9 cellular contexts compared by ENCODE assay signal in genomic region chr15:66390670-66391069, GRCh38. TPM values are rescaled to one million over a fixed set of nuclear protein-coding genes. Genes with fewer than 3 reads are reported as not detected.
DNase-seq lines count a peak whose midpoint lies in the region; ATAC-seq and TF ChIP-seq lines count a peak whose summit lies in the region.
"Had no signal": no experiment of that assay in that cellular context is flagged by ENCODE, and none has a peak within 500 bp of the region (broad histone marks: within the 10 kb centered on the region; RNA-seq: fewer than 3 reads in every experiment).

No MANE protein-coding gene starts in this region.

- POLR2A ChIA-PET in HEK293 (lab: Yijun Ruan, JAX) = no interaction called here

- DNase-seq in SW480 (ENCODE audit: low spot score) (peak; percentile 54), foreskin keratinocyte (peak; percentile 44 to 74), COR-L47 (lab: John Stamatoyannopoulos, UW) (no peak), NCI-H1930 (lab: John Stamatoyannopoulos, UW) (no peak), NCI-H2029 (lab: John Stamatoyannopoulos, UW) (no peak)
- DNase-seq: kidney had no signal

- H3K27me3 ChIP-seq in BLaER1 treated with 17β-estradiol and CSF1 and Interleukin-3, amounts not matched to agents 10 nM and 100 nM = no peaks in the 10 kb centered on the region
- H3K27me3 ChIP-seq in foreskin keratinocyte = no peaks in the 10 kb centered on the region

- peak overlapping the region; percentile 85 to 99 (median 96) for H3K4me2 ChIP-seq in BLaER1 treated with 17β-estradiol and CSF1 and Interleukin-3, amounts not matched to agents 10 nM and 100 nM

- H4K20me1 ChIP-seq in BLaER1 treated with 17β-estradiol and CSF1 and Interleukin-3, amounts not matched to agents 10 nM and 100 nM = peaks cover 71 to 87% (median 82%) of the 10 kb centered on the region in 11 experiments; a peak in 21 of 22 replicates

- H3K36me3 ChIP-seq in BLaER1 treated with 17β-estradiol and CSF1 and Interleukin-3, amounts not matched to agents 10 nM and 100 nM = peaks cover 5 to 62% (median 22%) of the 10 kb centered on the region in 11 experiments; a peak in 19 of 22 replicates
- H3K36me3 ChIP-seq in HEK293 (ENCODE audit: control insufficient read depth in 2 of 2, insufficient read depth in 1 of 2, low read length in 2 of 2) = peaks cover 4 to 23% of the 10 kb centered on the region in 2 experiments; a peak in 2 of 3 replicates

- H3K27ac ChIP-seq in BLaER1 treated with 17β-estradiol and CSF1 and Interleukin-3, amounts not matched to agents 10 nM and 100 nM = peak overlapping the region in 7 of 11 experiments; percentile 32 to 71 (median 53); a peak in 14 of 22 replicates
- no peak overlapping the region for H3K27ac ChIP-seq in HEK293 (ENCODE audit: extremely low read depth, low read depth, low read length)
- peak overlapping the region; percentile 76 for H3K27ac ChIP-seq in foreskin keratinocyte

- H3K4me3 ChIP-seq in BLaER1 treated with 17β-estradiol and CSF1 and Interleukin-3, amounts not matched to agents 10 nM and 100 nM = peak overlapping the region in 8 of 10 experiments; percentile 4 to 96 (median 91); a peak in 10 of 20 replicates
- no peak overlapping the region for H3K4me3 ChIP-seq in HEK293 (ENCODE audit: low read depth, low read length)

- H3K9ac ChIP-seq in BLaER1 treated with 17β-estradiol and CSF1 and Interleukin-3, amounts not matched to agents 10 nM and 100 nM = peak overlapping the region in 2 of 11 experiments; percentile 34 to 86; a peak in 4 of 22 replicates

- CTCF ChIA-PET in HEK293 (lab: Yijun Ruan, JAX) = interaction anchor here (0.7 to 1.7 kb wide), 3 partner anchors 12 to 983 kb away, joined by 3 read pairs; no protein-coding TSS in a partner anchor

- H3K4me1 ChIP-seq in BLaER1 treated with 17β-estradiol and CSF1 and Interleukin-3, amounts not matched to agents 10 nM and 100 nM = peaks cover 51 to 83% (median 65%) of the 10 kb centered on the region in 10 experiments
- H3K4me1 ChIP-seq in HEK293 (ENCODE audit: control insufficient read depth, insufficient read depth, low read length) (peaks cover 5% of the 10 kb centered on the region; the same call in 1 of the 2 replicates), foreskin keratinocyte (peaks cover 15% of the 10 kb centered on the region)

- ATAC-seq in foreskin keratinocyte (peak; percentile 22), HG02840 (IDR thresholded peaks at IDR 0.05; ENCODE audit: low FRiP score, unreplicated experiment) (no peak)

- peaks cover 0 to 2% (median 0%) of the 10 kb centered on the region in 11 experiments; a peak in 1 of 22 replicates for H3K9me3 ChIP-seq in BLaER1 treated with 17β-estradiol and CSF1 and Interleukin-3, amounts not matched to agents 10 nM and 100 nM (replicated peaks in 1 of 11)
- H3K9me3 ChIP-seq in HEK293 (ENCODE audit: control insufficient read depth, insufficient read depth, low read depth, low read length) = no peaks in the 10 kb centered on the region

- TF ChIP-seq CTCF in HEK293 (tag by site-specific recombination; IDR thresholded peaks at IDR 0.05) = no peak
- no peak for TF ChIP-seq CTCF in foreskin keratinocyte (conservative IDR thresholded peaks at IDR 0.05)

TF ChIP-seq in HEK293, 187 proteins besides CTCF, POLR2A, EP300 and RAD21:
- TF ChIP-seq ZNF426 (tag by site-specific recombination; IDR thresholded peaks at IDR 0.05) (no peak), PRDM1 (tag by site-specific recombination; IDR thresholded peaks at IDR 0.05) (no peak), GLIS1 (tag by site-specific recombination; IDR thresholded peaks at IDR 0.05) (no peak), ZNF341 (tag by site-specific recombination; IDR thresholded peaks at IDR 0.05; ENCODE audit: low read depth) (no peak), ZNF664 (tag by site-specific recombination; IDR thresholded peaks at IDR 0.05) (no peak), ZNF433 (tag by site-specific recombination; IDR thresholded peaks at IDR 0.05; ENCODE audit: low read depth) (no peak), ZBTB44 (tag by site-specific recombination; IDR thresholded peaks at IDR 0.05) (no peak), ZXDB (tag by site-specific recombination; IDR thresholded peaks at IDR 0.05) (no peak), HOXD13 (CRISPR knock-in tag; IDR thresholded peaks at IDR 0.05; ENCODE audit: borderline replicate concordance) (no peak)
- TF ChIP-seq, protein P1, sequence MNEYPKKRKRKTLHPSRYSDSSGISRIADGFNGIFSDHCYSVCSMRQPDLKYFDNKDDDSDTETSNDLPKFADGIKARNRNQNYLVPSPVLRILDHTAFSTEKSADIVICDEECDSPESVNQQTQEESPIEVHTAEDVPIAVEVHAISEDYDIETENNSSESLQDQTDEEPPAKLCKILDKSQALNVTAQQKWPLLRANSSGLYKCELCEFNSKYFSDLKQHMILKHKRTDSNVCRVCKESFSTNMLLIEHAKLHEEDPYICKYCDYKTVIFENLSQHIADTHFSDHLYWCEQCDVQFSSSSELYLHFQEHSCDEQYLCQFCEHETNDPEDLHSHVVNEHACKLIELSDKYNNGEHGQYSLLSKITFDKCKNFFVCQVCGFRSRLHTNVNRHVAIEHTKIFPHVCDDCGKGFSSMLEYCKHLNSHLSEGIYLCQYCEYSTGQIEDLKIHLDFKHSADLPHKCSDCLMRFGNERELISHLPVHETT (tag by site-specific recombination; IDR thresholded peaks at IDR 0.05) = no peak
- TF ChIP-seq, protein P2, sequence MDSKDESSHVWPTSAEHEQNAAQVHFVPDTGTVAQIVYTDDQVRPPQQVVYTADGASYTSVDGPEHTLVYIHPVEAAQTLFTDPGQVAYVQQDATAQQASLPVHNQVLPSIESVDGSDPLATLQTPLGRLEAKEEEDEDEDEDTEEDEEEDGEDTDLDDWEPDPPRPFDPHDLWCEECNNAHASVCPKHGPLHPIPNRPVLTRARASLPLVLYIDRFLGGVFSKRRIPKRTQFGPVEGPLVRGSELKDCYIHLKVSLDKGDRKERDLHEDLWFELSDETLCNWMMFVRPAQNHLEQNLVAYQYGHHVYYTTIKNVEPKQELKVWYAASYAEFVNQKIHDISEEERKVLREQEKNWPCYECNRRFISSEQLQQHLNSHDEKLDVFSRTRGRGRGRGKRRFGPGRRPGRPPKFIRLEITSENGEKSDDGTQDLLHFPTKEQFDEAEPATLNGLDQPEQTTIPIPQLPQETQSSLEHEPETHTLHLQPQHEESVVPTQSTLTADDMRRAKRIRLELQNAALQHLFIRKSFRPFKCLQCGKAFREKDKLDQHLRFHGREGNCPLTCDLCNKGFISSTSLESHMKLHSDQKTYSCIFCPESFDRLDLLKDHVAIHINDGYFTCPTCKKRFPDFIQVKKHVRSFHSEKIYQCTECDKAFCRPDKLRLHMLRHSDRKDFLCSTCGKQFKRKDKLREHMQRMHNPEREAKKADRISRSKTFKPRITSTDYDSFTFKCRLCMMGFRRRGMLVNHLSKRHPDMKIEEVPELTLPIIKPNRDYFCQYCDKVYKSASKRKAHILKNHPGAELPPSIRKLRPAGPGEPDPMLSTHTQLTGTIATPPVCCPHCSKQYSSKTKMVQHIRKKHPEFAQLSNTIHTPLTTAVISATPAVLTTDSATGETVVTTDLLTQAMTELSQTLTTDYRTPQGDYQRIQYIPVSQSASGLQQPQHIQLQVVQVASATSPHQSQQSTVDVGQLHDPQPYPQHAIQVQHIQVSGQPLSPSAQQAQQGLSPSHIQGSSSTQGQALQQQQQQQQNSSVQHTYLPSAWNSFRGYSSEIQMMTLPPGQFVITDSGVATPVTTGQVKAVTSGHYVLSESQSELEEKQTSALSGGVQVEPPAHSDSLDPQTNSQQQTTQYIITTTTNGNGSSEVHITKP (tag by site-specific recombination; IDR thresholded peaks at IDR 0.05) = 0 out of 2 replicates have a peak, but pooled peaks have one; percentile 29
- TF ChIP-seq, protein P3, sequence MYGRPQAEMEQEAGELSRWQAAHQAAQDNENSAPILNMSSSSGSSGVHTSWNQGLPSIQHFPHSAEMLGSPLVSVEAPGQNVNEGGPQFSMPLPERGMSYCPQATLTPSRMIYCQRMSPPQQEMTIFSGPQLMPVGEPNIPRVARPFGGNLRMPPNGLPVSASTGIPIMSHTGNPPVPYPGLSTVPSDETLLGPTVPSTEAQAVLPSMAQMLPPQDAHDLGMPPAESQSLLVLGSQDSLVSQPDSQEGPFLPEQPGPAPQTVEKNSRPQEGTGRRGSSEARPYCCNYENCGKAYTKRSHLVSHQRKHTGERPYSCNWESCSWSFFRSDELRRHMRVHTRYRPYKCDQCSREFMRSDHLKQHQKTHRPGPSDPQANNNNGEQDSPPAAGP (tag by site-specific recombination; IDR thresholded peaks at IDR 0.05) = peak; percentile 60; the same call in 1 of the 2 replicates
TF ChIP-seq in HEK293: peak in this region for 2.

RNA-seq across cellular contexts. Expression of gene MAP2K1, which starts 4.0 kb away (rescaled TPM):
- total RNA-seq in foreskin keratinocyte = 67.1 and 75.4 TPM in 2 replicates
- polyA plus RNA-seq in foreskin keratinocyte = 65.1 and 77.4 TPM in 2 replicates

RNA-seq across cellular contexts. Expression of gene TIPIN, which starts 34.2 kb away (rescaled TPM):
- total RNA-seq in foreskin keratinocyte = 16.0 and 16.6 TPM in 2 replicates
- polyA plus RNA-seq in foreskin keratinocyte = 13.9 and 16.3 TPM in 2 replicates

Comparison
In these comparisons a context has a peak if more than half of its experiments do, and no peak if none do; other contexts are left out.
1. DNase-seq: peak in SW480 (single experiment) and foreskin keratinocyte (2 of 2); none in COR-L47 (single experiment), NCI-H1930 (0 of 2) and NCI-H2029 (single experiment).